8 cellular contexts compared by ENCODE assay signal in the genomic region with DNA sequence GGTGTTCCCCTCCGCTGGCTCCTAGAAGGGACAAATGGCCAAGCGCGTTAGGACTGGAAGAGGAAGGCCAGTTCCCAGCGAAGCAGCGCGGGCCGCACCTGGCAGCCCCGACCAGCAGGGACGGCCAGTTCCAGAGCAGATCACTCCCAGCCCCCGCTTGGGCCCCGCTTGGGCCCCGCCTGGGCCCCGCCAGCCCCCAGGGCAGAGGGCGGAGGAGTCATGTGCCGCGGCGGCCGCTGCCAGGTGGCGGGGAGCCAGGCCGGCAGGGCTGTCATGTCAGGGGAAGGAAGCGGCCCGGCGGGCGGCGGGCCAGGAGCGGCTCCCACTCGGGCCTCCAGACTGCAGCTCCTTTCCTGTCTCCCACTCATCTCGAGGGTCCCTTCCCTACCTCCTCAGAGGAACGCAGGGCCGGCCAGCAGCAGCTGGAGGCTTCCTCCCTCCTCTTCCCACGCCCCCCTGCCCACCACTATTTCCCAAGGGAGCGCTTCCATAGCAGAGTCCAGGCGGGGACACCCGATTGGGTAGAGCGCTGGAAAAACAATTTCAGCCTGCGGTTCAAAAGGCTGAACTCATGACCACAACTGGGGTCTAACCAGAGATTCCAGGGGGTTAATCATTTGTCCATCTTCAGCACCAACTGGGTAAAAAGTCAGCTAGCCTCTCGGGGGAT. TPM values are rescaled to one million over a fixed set of nuclear protein-coding genes. Genes with fewer than 3 reads are reported as not detected.
DNase-seq lines count a peak whose midpoint lies in the region; ATAC-seq and TF ChIP-seq lines count a peak whose summit lies in the region.

No MANE protein-coding gene starts in this region.

- ATAC-seq in gastrocnemius medialis (peak; percentile 78 to 88), GM18870 (IDR thresholded peaks at IDR 0.05; ENCODE audit: unreplicated experiment) (no peak)

- H3K4me3 Mint-ChIP-seq in activated CD4-positive, alpha-beta T cell treated with anti-CD3 and anti-CD28 coated beads, Interleukin-2, amount 10 ng/mL, durations not matched to agents 7 days and 5 days, result no peak overlapping the region

- no peak for TF ChIP-seq POLR2A in gastrocnemius medialis (IDR thresholded peaks at IDR 0.05)

- no peaks in the 10 kb centered on the region for H3K36me3 ChIP-seq in gastrocnemius medialis

- peak; percentile 86 for DNase-seq in ELR (ENCODE audit: low read depth)
- peak; percentile 60 for DNase-seq in HT1080 (ENCODE audit: low read depth)
- DNase-seq in astrocyte of the hippocampus (ENCODE audit: low read depth, low spot score), result peak; percentile 79
- peak; percentile 79 for DNase-seq in hepatic stellate cell (ENCODE audit: low spot score)
- peak; percentile 58 to 88 for DNase-seq in gastrocnemius medialis
- DNase-seq in activated CD4-positive, alpha-beta T cell treated with anti-CD3 and anti-CD28 coated beads, Interleukin-2, amount 10 ng/mL, durations not matched to agents 7 days and 5 days, result no peak
- no peak for DNase-seq in NCI-H774 (lab: John Stamatoyannopoulos, UW)

- CTCF ChIA-PET in activated CD4-positive, alpha-beta T cell treated with anti-CD3 and anti-CD28 coated beads, Interleukin-2, amount 10 ng/mL, durations not matched to agents 7 days and 5 days (lab: Charles Lee), result no interaction called here

- H3K27me3 ChIP-seq in gastrocnemius medialis, result no peaks in the 10 kb centered on the region

- peak overlapping the region; percentile 48 to 57 (median 54) for H3K4me3 ChIP-seq in gastrocnemius medialis

- POLR2A ChIA-PET in activated CD4-positive, alpha-beta T cell treated with anti-CD3 and anti-CD28 coated beads, Interleukin-2, amount 10 ng/mL, durations not matched to agents 7 days and 5 days (lab: Charles Lee), result no interaction called here

- H3K4me1 Mint-ChIP-seq in activated CD4-positive, alpha-beta T cell treated with anti-CD3 and anti-CD28 coated beads, Interleukin-2, amount 10 ng/mL, durations not matched to agents 7 days and 5 days, result no peaks in the 10 kb centered on the region

- in situ Hi-C loops in gastrocnemius medialis (cut with MboI; ENCODE audit: low sequenced_read_pairs in 4 of 4), result no loop called here

- no peak overlapping the region for H3K27ac Mint-ChIP-seq in activated CD4-positive, alpha-beta T cell treated with anti-CD3 and anti-CD28 coated beads, Interleukin-2, amount 10 ng/mL, durations not matched to agents 7 days and 5 days

- intact Hi-C loops in gastrocnemius medialis (cut with DNase I; ENCODE audit: low total_unique reads), result loop anchor here (2.0 kb wide), 1 partner anchor 17 kb away; the partner anchor contains the start of gene ZNF697

- H3K9me3 ChIP-seq in gastrocnemius medialis, result no peaks in the 10 kb centered on the region

- H3K27me3 Mint-ChIP-seq in activated CD4-positive, alpha-beta T cell treated with anti-CD3 and anti-CD28 coated beads, Interleukin-2, amount 10 ng/mL, durations not matched to agents 7 days and 5 days, result peaks cover 58% of the 10 kb centered on the region

- TF ChIP-seq CTCF in gastrocnemius medialis (IDR thresholded peaks at IDR 0.05 in 4 of 5, conservative IDR thresholded peaks at IDR 0.05 in 1 of 5), result peak in 1 of 5 experiments; percentile 18

- H3K9me3 Mint-ChIP-seq in activated CD4-positive, alpha-beta T cell treated with anti-CD3 and anti-CD28 coated beads, Interleukin-2, amount 10 ng/mL, durations not matched to agents 7 days and 5 days, result no peaks in the 10 kb centered on the region

- peak overlapping the region; percentile 82 to 87 (median 86) for H3K27ac ChIP-seq in gastrocnemius medialis

- H3K36me3 Mint-ChIP-seq in activated CD4-positive, alpha-beta T cell treated with anti-CD3 and anti-CD28 coated beads, Interleukin-2, amount 10 ng/mL, durations not matched to agents 7 days and 5 days (ENCODE audit: low read depth), result no peaks in the 10 kb centered on the region

- peaks cover 47 to 65% of the 10 kb centered on the region in 2 donors for H3K4me1 ChIP-seq in gastrocnemius medialis

RNA-seq across cellular contexts. Expression of gene ZNF697, which starts 16.5 kb away (rescaled TPM):
- 16.2 and 17.6 TPM in 2 replicates for total RNA-seq in HT1080 (2014; rRNA removed; shearing (Covaris generic))
- polyA plus RNA-seq in HT1080 (2015; cell fraction: cytosol; rRNA removed), result 17.3 and 20.9 TPM in 2 replicates
- 27.0 and 33.5 TPM in 2 replicates for polyA plus RNA-seq in HT1080 (2015; cell fraction: nucleus; rRNA removed)
- 1 to 10 TPM; 1.4 to 3.1 (median 2.9) TPM for total RNA-seq in gastrocnemius medialis
- under 1 TPM in 1 of 2 experiments, not detected in 1; 0.10 TPM for total RNA-seq in activated CD4-positive, alpha-beta T cell treated with anti-CD3 and anti-CD28 coated beads, Interleukin-2, amount 10 ng/mL, durations not matched to agents 7 days and 5 days

Comparison
In these comparisons a context has a peak if more than half of its experiments do, and no peak if none do; other contexts are left out.
1. DNase-seq: peak in ELR (single experiment), HT1080 (single experiment), astrocyte of the hippocampus (single experiment), hepatic stellate cell (single experiment) and gastrocnemius medialis (2 of 2); none in activated CD4-positive, alpha-beta T cell treated with anti-CD3 and anti-CD28 coated beads, Interleukin-2, amount 10 ng/mL, durations not matched to agents 7 days and 5 days (single experiment) and NCI-H774 (single experiment).